Comparison of ENCODE assay signal across 1 cellular context in genomic region chrX:78139160-78140123, GRCh38.
TF ChIP-seq lines count a peak whose summit lies in the region.

A gene with protein sequence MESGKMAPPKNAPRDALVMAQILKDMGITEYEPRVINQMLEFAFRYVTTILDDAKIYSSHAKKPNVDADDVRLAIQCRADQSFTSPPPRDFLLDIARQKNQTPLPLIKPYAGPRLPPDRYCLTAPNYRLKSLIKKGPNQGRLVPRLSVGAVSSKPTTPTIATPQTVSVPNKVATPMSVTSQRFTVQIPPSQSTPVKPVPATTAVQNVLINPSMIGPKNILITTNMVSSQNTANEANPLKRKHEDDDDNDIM (minus strand): TSS chrX:78139650. CDS start chrX:78139611, 39 bp downstream.

TF ChIP-seq in HepG2, 621 proteins besides CTCF, POLR2A, EP300 and RAD21 (continued from another document and continues in another):
- TF ChIP-seq ZBTB14 (CRISPR knock-in tag; IDR thresholded peaks at IDR 0.05) (no peak), ZHX2 (IDR thresholded peaks at IDR 0.05; ENCODE audit: low read depth) (no peak), ZHX2 (CRISPR knock-in tag; IDR thresholded peaks at IDR 0.05; ENCODE audit: borderline replicate concordance) (no peak), ZBTB3 (CRISPR knock-in tag; IDR thresholded peaks at IDR 0.05; ENCODE audit: borderline replicate concordance, low read depth) (no peak), FOXP4 (CRISPR knock-in tag; IDR thresholded peaks at IDR 0.05) (no peak), ZNF224 (CRISPR knock-in tag; IDR thresholded peaks at IDR 0.05) (no peak), PITX1 (CRISPR knock-in tag; IDR thresholded peaks at IDR 0.05) (no peak), ZFAT (CRISPR knock-in tag; conservative IDR thresholded peaks at IDR 0.05) (no peak), REL (CRISPR knock-in tag; conservative IDR thresholded peaks at IDR 0.05) (no peak), ZNF7 (CRISPR knock-in tag; IDR thresholded peaks at IDR 0.05) (no peak), ZNF281 (CRISPR knock-in tag; IDR thresholded peaks at IDR 0.05; ENCODE audit: borderline replicate concordance) (no peak), POLR2G (IDR thresholded peaks at IDR 0.05; ENCODE audit: low read depth, low read length) (peak; percentile 84), ZNF691 (CRISPR knock-in tag; IDR thresholded peaks at IDR 0.05; ENCODE audit: borderline replicate concordance, low read depth) (no peak), TBL1XR1 (IDR thresholded peaks at IDR 0.05; ENCODE audit: borderline replicate concordance, low read length, partially characterized antibody) (no peak), ZFY (CRISPR knock-in tag; IDR thresholded peaks at IDR 0.05) (peak; percentile 75), NCOA5 (CRISPR knock-in tag; IDR thresholded peaks at IDR 0.05) (no peak), SIX1 (CRISPR knock-in tag; IDR thresholded peaks at IDR 0.05; ENCODE audit: borderline replicate concordance) (no peak), BCL6 (CRISPR knock-in tag; IDR thresholded peaks at IDR 0.05) (no peak), ZNF660 (CRISPR knock-in tag; IDR thresholded peaks at IDR 0.05; ENCODE audit: borderline replicate concordance, low read depth) (no peak), MZF1 (CRISPR knock-in tag; IDR thresholded peaks at IDR 0.05; ENCODE audit: borderline replicate concordance) (no peak), SNAPC2 (CRISPR knock-in tag; IDR thresholded peaks at IDR 0.05) (peak; percentile 42; the same call in 1 of the 2 replicates), FOXA1 (IDR thresholded peaks at IDR 0.05) (no peak), FOXA1 (CRISPR knock-in tag; IDR thresholded peaks at IDR 0.05) (no peak), CEBPB (IDR thresholded peaks at IDR 0.05; ENCODE audit: borderline replicate concordance, low read depth, low read length) (no peak), ZFX (CRISPR knock-in tag; IDR thresholded peaks at IDR 0.05; ENCODE audit: low read depth) (peak; percentile 52), HOXA3 (CRISPR knock-in tag; IDR thresholded peaks at IDR 0.05) (peak; percentile 42; the same call in 1 of the 2 replicates), ZNF598 (CRISPR knock-in tag; IDR thresholded peaks at IDR 0.05; ENCODE audit: borderline replicate concordance) (no peak), KLF6 (CRISPR knock-in tag; IDR thresholded peaks at IDR 0.05) (no peak), MXD4 (CRISPR knock-in tag; IDR thresholded peaks at IDR 0.05) (no peak), FOXM1 (CRISPR knock-in tag; IDR thresholded peaks at IDR 0.05) (no peak), ZNF431 (CRISPR knock-in tag; IDR thresholded peaks at IDR 0.05; ENCODE audit: borderline replicate concordance, low read depth) (peak; percentile 34; the same call in 1 of the 2 replicates), NFE2L2 (IDR thresholded peaks at IDR 0.05; ENCODE audit: low read length) (no peak), EHMT2 (IDR thresholded peaks at IDR 0.05; ENCODE audit: borderline replicate concordance, low read depth, low read length) (no peak), PAX8 (CRISPR knock-in tag; IDR thresholded peaks at IDR 0.05; ENCODE audit: borderline replicate concordance) (no peak), ZNF792 (CRISPR knock-in tag; IDR thresholded peaks at IDR 0.05) (no peak), CEBPG (CRISPR knock-in tag; IDR thresholded peaks at IDR 0.05) (no peak), TARDBP (CRISPR knock-in tag; IDR thresholded peaks at IDR 0.05) (peak; percentile 61; the same call in 1 of the 2 replicates), ZNF382 (CRISPR knock-in tag; IDR thresholded peaks at IDR 0.05; ENCODE audit: borderline replicate concordance) (no peak)
- TF ChIP-seq, protein P1, sequence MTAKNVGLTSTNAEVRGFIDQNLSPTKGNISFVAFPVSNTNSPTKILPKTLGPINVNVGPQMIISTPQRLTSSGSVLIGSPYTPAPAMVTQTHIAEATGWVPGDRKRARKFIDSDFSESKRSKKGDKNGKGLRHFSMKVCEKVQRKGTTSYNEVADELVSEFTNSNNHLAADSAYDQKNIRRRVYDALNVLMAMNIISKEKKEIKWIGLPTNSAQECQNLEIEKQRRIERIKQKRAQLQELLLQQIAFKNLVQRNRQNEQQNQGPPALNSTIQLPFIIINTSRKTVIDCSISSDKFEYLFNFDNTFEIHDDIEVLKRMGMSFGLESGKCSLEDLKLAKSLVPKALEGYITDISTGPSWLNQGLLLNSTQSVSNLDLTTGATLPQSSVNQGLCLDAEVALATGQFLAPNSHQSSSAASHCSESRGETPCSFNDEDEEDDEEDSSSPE (CRISPR knock-in tag; IDR thresholded peaks at IDR 0.05): peak; percentile 66
- TF ChIP-seq, protein P2, sequence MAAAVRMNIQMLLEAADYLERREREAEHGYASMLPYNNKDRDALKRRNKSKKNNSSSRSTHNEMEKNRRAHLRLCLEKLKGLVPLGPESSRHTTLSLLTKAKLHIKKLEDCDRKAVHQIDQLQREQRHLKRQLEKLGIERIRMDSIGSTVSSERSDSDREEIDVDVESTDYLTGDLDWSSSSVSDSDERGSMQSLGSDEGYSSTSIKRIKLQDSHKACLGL (CRISPR knock-in tag; IDR thresholded peaks at IDR 0.05): no peak
- TF ChIP-seq, protein P3, sequence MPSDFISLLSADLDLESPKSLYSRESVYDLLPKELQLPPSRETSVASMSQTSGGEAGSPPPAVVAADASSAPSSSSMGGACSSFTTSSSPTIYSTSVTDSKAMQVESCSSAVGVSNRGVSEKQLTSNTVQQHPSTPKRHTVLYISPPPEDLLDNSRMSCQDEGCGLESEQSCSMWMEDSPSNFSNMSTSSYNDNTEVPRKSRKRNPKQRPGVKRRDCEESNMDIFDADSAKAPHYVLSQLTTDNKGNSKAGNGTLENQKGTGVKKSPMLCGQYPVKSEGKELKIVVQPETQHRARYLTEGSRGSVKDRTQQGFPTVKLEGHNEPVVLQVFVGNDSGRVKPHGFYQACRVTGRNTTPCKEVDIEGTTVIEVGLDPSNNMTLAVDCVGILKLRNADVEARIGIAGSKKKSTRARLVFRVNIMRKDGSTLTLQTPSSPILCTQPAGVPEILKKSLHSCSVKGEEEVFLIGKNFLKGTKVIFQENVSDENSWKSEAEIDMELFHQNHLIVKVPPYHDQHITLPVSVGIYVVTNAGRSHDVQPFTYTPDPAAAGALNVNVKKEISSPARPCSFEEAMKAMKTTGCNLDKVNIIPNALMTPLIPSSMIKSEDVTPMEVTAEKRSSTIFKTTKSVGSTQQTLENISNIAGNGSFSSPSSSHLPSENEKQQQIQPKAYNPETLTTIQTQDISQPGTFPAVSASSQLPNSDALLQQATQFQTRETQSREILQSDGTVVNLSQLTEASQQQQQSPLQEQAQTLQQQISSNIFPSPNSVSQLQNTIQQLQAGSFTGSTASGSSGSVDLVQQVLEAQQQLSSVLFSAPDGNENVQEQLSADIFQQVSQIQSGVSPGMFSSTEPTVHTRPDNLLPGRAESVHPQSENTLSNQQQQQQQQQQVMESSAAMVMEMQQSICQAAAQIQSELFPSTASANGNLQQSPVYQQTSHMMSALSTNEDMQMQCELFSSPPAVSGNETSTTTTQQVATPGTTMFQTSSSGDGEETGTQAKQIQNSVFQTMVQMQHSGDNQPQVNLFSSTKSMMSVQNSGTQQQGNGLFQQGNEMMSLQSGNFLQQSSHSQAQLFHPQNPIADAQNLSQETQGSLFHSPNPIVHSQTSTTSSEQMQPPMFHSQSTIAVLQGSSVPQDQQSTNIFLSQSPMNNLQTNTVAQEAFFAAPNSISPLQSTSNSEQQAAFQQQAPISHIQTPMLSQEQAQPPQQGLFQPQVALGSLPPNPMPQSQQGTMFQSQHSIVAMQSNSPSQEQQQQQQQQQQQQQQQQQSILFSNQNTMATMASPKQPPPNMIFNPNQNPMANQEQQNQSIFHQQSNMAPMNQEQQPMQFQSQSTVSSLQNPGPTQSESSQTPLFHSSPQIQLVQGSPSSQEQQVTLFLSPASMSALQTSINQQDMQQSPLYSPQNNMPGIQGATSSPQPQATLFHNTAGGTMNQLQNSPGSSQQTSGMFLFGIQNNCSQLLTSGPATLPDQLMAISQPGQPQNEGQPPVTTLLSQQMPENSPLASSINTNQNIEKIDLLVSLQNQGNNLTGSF (CRISPR knock-in tag; IDR thresholded peaks at IDR 0.05): no peak
- TF ChIP-seq, protein P4, sequence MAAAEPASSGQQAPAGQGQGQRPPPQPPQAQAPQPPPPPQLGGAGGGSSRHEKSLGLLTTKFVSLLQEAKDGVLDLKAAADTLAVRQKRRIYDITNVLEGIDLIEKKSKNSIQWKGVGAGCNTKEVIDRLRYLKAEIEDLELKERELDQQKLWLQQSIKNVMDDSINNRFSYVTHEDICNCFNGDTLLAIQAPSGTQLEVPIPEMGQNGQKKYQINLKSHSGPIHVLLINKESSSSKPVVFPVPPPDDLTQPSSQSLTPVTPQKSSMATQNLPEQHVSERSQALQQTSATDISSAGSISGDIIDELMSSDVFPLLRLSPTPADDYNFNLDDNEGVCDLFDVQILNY (CRISPR knock-in tag; conservative IDR thresholded peaks at IDR 0.05): no peak
